Comparison of ENCODE assay signal across 8 cellular contexts in the genomic region with DNA sequence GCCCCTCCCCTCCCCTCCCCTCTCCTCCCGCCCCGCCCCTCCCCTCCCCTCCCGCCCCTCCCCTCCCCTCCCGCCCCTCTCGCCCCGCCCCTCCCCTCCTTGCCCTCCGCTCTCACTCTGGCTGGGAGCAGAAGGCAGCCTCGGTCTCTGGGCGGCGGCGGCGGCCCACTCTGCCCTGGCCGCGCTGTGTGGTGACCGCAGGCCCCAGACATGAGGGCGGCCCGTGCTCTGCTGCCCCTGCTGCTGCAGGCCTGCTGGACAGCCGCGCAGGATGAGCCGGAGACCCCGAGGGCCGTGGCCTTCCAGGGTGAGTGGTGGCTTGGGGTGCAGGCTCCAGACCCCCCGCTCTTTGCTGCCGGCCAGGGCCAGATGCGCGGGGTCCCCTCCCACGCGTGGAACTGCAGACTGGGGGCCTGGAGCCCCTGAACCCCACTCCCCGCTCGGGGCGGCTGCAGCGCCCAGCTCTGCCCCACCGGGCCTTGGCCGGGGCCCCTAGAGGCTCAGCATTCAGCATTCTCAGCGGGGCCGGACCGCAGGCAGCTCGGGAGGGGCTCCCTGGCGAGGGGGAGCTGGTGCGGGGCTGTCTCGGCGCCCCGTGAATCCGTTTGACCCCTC. TPM values are rescaled to one million over a fixed set of nuclear protein-coding genes. Genes with fewer than 3 reads are reported as not detected.
A peak's percentile ranks its signal among the peaks of the same experiment; 100 is the strongest.
DNase-seq lines count a peak whose midpoint lies in the region; ATAC-seq and TF ChIP-seq lines count a peak whose summit lies in the region.

A gene with protein sequence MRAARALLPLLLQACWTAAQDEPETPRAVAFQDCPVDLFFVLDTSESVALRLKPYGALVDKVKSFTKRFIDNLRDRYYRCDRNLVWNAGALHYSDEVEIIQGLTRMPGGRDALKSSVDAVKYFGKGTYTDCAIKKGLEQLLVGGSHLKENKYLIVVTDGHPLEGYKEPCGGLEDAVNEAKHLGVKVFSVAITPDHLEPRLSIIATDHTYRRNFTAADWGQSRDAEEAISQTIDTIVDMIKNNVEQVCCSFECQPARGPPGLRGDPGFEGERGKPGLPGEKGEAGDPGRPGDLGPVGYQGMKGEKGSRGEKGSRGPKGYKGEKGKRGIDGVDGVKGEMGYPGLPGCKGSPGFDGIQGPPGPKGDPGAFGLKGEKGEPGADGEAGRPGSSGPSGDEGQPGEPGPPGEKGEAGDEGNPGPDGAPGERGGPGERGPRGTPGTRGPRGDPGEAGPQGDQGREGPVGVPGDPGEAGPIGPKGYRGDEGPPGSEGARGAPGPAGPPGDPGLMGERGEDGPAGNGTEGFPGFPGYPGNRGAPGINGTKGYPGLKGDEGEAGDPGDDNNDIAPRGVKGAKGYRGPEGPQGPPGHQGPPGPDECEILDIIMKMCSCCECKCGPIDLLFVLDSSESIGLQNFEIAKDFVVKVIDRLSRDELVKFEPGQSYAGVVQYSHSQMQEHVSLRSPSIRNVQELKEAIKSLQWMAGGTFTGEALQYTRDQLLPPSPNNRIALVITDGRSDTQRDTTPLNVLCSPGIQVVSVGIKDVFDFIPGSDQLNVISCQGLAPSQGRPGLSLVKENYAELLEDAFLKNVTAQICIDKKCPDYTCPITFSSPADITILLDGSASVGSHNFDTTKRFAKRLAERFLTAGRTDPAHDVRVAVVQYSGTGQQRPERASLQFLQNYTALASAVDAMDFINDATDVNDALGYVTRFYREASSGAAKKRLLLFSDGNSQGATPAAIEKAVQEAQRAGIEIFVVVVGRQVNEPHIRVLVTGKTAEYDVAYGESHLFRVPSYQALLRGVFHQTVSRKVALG (plus strand): TSS at position 130 of the 615 bp plus-strand sequence. CDS start 81 bp downstream, at position 211.

- H3K27me3 ChIP-seq in Peyer's patch (no peaks in the 10 kb centered on the region), iPS DF 6.9 (ENCODE audit: control insufficient read depth, insufficient read depth, low read length) (no peaks in the 10 kb centered on the region)

- H3K4me3 ChIP-seq in Peyer's patch: peak within 1 kb of the TSS; percentile 50 to 76 (median 58)
- peak within 1 kb of the TSS; percentile 41 for H3K4me3 ChIP-seq in iPS DF 6.9 (ENCODE audit: low read length)

- H3K9me3 Mint-ChIP-seq in MCF 10A (ENCODE audit: unreplicated experiment): no peaks in the 10 kb centered on the region

- no peak for ATAC-seq in HG02870 (IDR thresholded peaks at IDR 0.05; ENCODE audit: unreplicated experiment)

- POLR2A ChIA-PET in MCF 10A (lab: Yijun Ruan, JAX): interaction anchor here (0.6 kb wide), 2 partner anchors 16 to 238 kb away, joined by 3 read pairs; no protein-coding TSS in a partner anchor

- H3K4me1 Mint-ChIP-seq in MCF 10A (ENCODE audit: insufficient read depth, unreplicated experiment): no peaks in the 10 kb centered on the region

- WGBS in iPS DF 6.9 (ENCODE audit: insufficient coverage, insufficient read length): no CpG with 5 or more reads among the region's 44 CpGs

- peak within 1 kb of the TSS; percentile 51 to 82 (median 77) for H3K27ac ChIP-seq in Peyer's patch
- H3K27ac ChIP-seq in iPS DF 6.9 (ENCODE audit: low read length): no peak within 1 kb of the TSS

- H3K4me1 ChIP-seq in Peyer's patch (peaks cover 0 to 22% (median 5%) of the 10 kb centered on the region in 4 donors), iPS DF 6.9 (ENCODE audit: control insufficient read depth, insufficient read depth, low read length) (peaks cover 5% of the 10 kb centered on the region)

- peaks cover 18% of the 10 kb centered on the region for H3K27me3 Mint-ChIP-seq in MCF 10A (ENCODE audit: insufficient read depth, unreplicated experiment)

- no TSS peak for BruUV-seq in MCF 10A (replicated peaks; lab: Mats Ljungman, UMichigan)

- peak within 1 kb of the TSS; percentile 54 for H3K4me3 Mint-ChIP-seq in MCF 10A (ENCODE audit: unreplicated experiment)

- H3K36me3 ChIP-seq in Peyer's patch (peaks cover 0 to 3% (median 0%) of the 10 kb centered on the region in 3 donors), iPS DF 6.9 (ENCODE audit: control insufficient read depth, insufficient read depth, low read length) (peaks cover 4% of the 10 kb centered on the region)

- peaks cover 4% of the 10 kb centered on the region for H3K36me3 Mint-ChIP-seq in MCF 10A (ENCODE audit: insufficient read depth, unreplicated experiment)

- peak; percentile 54 for DNase-seq in NCI-H1436 (lab: John Stamatoyannopoulos, UW)
- no peak for DNase-seq in NCI-H1436 treated with DMSO at 0.1 percent for 48 hours (lab: John Stamatoyannopoulos, UW)
- peak; percentile 30 to 63 (median 61) for DNase-seq in Peyer's patch
- DNase-seq in MCF 10A (ENCODE audit: unreplicated experiment): no peak
- no peak for DNase-seq in iPS DF 6.9 (ENCODE audit: low read depth, low spot score)
- DNase-seq in retina: peak; percentile 85
- DNase-seq in DMS79 treated with DMSO at 0.1 percent for 48 hours (lab: John Stamatoyannopoulos, UW): no peak

- H3K27ac Mint-ChIP-seq in MCF 10A (ENCODE audit: low read depth, unreplicated experiment): no peak within 1 kb of the TSS

- TF ChIP-seq CTCF in Peyer's patch (IDR thresholded peaks at IDR 0.05): no peak
- TF ChIP-seq CTCF in MCF 10A (IDR thresholded peaks at IDR 0.05; ENCODE audit: unreplicated experiment): no peak

- intact Hi-C loops in MCF 10A (cut with micrococcal nuclease): no loop called here

- peak in 1 of 2 donors; percentile 18 for TF ChIP-seq POLR2A in Peyer's patch (IDR thresholded peaks at IDR 0.05)

- H3K9me3 ChIP-seq in Peyer's patch (no peaks in the 10 kb centered on the region), iPS DF 6.9 (ENCODE audit: control insufficient read depth, insufficient read depth, low read length) (no peaks in the 10 kb centered on the region)

- CTCF ChIA-PET in MCF 10A (lab: Yijun Ruan, JAX): interaction anchor here (2.0 kb wide), 1 partner anchor 11 kb away, joined by 13 read pairs; no protein-coding TSS in a partner anchor

RNA-seq across cellular contexts. Expression of the gene that starts here (rescaled TPM):
- 100 to 1,000 TPM in 3 of 4 donors, 10 to 100 TPM in 1; 37.7 to 458 (median 161) TPM for total RNA-seq in Peyer's patch
- total RNA-seq in MCF 10A (2022): 3.2 and 3.5 TPM in 2 replicates

Comparison
In these comparisons a context has a peak if more than half of its experiments do, and no peak if none do; other contexts are left out.
1. DNase-seq: peak in NCI-H1436 (single experiment), Peyer's patch (3 of 3) and retina (single experiment); none in NCI-H1436 treated with DMSO at 0.1 percent for 48 hours (single experiment), MCF 10A (single experiment), iPS DF 6.9 (single experiment) and DMS79 treated with DMSO at 0.1 percent for 48 hours (single experiment).